In genomic region chr1:9242338-9242969, GRCh38 we compare ENCODE assay signal across 1 cellular context.
A peak's percentile ranks its signal among the peaks of the same experiment; 100 is the strongest.
TF ChIP-seq lines count a peak whose summit lies in the region.

No MANE protein-coding gene starts in this region.

TF ChIP-seq in HepG2, 621 proteins besides CTCF, POLR2A, EP300 and RAD21 (continued from another document and continues in another):
- no peak for TF ChIP-seq ZNF792 (CRISPR knock-in tag; IDR thresholded peaks at IDR 0.05)
- 0 out of 2 replicates have a peak, but pooled peaks have one; percentile 30 for TF ChIP-seq ONECUT2 (CRISPR knock-in tag; IDR thresholded peaks at IDR 0.05)
- no peak for TF ChIP-seq ZSCAN9 (CRISPR knock-in tag; IDR thresholded peaks at IDR 0.05; ENCODE audit: borderline replicate concordance)
- peak; percentile 32; the same call in 1 of the 2 replicates for TF ChIP-seq NR2C2 (CRISPR knock-in tag; IDR thresholded peaks at IDR 0.05; ENCODE audit: borderline replicate concordance)
- TF ChIP-seq ZFP36L2 (CRISPR knock-in tag; IDR thresholded peaks at IDR 0.05): no peak
- TF ChIP-seq ZNF263 (CRISPR knock-in tag; IDR thresholded peaks at IDR 0.05): peak; percentile 64; the same call in 1 of the 2 replicates
- no peak for TF ChIP-seq ZNF274 (CRISPR knock-in tag; IDR thresholded peaks at IDR 0.05)
- TF ChIP-seq NR1H2 (CRISPR knock-in tag; IDR thresholded peaks at IDR 0.05; ENCODE audit: borderline replicate concordance, low read depth): no peak
- TF ChIP-seq NPAS2 (CRISPR knock-in tag; IDR thresholded peaks at IDR 0.05; ENCODE audit: borderline replicate concordance): no peak
- peak; percentile 30 for TF ChIP-seq HNF4A (CRISPR knock-in tag; IDR thresholded peaks at IDR 0.05)
- no peak for TF ChIP-seq NCOR1 (IDR thresholded peaks at IDR 0.05; ENCODE audit: borderline replicate concordance, low read length)
- no peak for TF ChIP-seq HNF1A (IDR thresholded peaks at IDR 0.05; ENCODE audit: low read depth)
- TF ChIP-seq HNF1A (CRISPR knock-in tag; IDR thresholded peaks at IDR 0.05; ENCODE audit: borderline replicate concordance): peak; percentile 34; the same call in 1 of the 2 replicates
- 0 out of 2 replicates have a peak, but pooled peaks have one; percentile 41 for TF ChIP-seq PITX1 (CRISPR knock-in tag; IDR thresholded peaks at IDR 0.05)
- TF ChIP-seq ZNF292 (CRISPR knock-in tag; IDR thresholded peaks at IDR 0.05; ENCODE audit: borderline replicate concordance, low read depth): 0 out of 2 replicates have a peak, but pooled peaks have one; percentile 20
- TF ChIP-seq PAXIP1 (CRISPR knock-in tag; conservative IDR thresholded peaks at IDR 0.05): peak; percentile 84
- TF ChIP-seq ZBTB33 (CRISPR knock-in tag; IDR thresholded peaks at IDR 0.05): no peak
- TF ChIP-seq PRPF4 (IDR thresholded peaks at IDR 0.05; ENCODE audit: low read depth, low read length, poor library complexity, severe bottlenecking): no peak
- no peak for TF ChIP-seq ZNF225 (CRISPR knock-in tag; IDR thresholded peaks at IDR 0.05)
- peak; percentile 40; the same call in 1 of the 2 replicates for TF ChIP-seq TFAP4 (IDR thresholded peaks at IDR 0.05; ENCODE audit: borderline replicate concordance, low read depth)
- peak; percentile 34 for TF ChIP-seq RARA (CRISPR knock-in tag; IDR thresholded peaks at IDR 0.05)
- TF ChIP-seq FOXJ3 (CRISPR knock-in tag; IDR thresholded peaks at IDR 0.05; ENCODE audit: borderline replicate concordance): peak; percentile 50; the same call in 1 of the 2 replicates
- TF ChIP-seq ZKSCAN8 (CRISPR knock-in tag; IDR thresholded peaks at IDR 0.05; ENCODE audit: borderline replicate concordance): no peak
- TF ChIP-seq SOX13 (IDR thresholded peaks at IDR 0.05): no peak
- TF ChIP-seq SOX13 (CRISPR knock-in tag; conservative IDR thresholded peaks at IDR 0.05 in 1 of 2, IDR thresholded peaks at IDR 0.05 in 1 of 2): peak in 1 of 2 experiments; percentile 61; a peak in 1 of 4 replicates
- 0 out of 2 replicates have a peak, but pooled peaks have one; percentile 34 for TF ChIP-seq MAX (IDR thresholded peaks at IDR 0.05)
- TF ChIP-seq GATA4 (IDR thresholded peaks at IDR 0.05; ENCODE audit: borderline replicate concordance, low read depth): no peak
- TF ChIP-seq DR1 (CRISPR knock-in tag; IDR thresholded peaks at IDR 0.05): no peak
- TF ChIP-seq SMAD1 (CRISPR knock-in tag; IDR thresholded peaks at IDR 0.05; ENCODE audit: borderline replicate concordance, low read depth): no peak
- TF ChIP-seq IRF2 (CRISPR knock-in tag; IDR thresholded peaks at IDR 0.05): 0 out of 2 replicates have a peak, but pooled peaks have one; percentile 13
- no peak for TF ChIP-seq GPBP1L1 (CRISPR knock-in tag; IDR thresholded peaks at IDR 0.05)
- TF ChIP-seq IRX3 (CRISPR knock-in tag; IDR thresholded peaks at IDR 0.05; ENCODE audit: borderline replicate concordance, low read depth): no peak
- no peak; the same call in 1 of the 2 replicates for TF ChIP-seq TCF7 (IDR thresholded peaks at IDR 0.05; ENCODE audit: low read depth)
- peak; percentile 86 for TF ChIP-seq PATZ1 (CRISPR knock-in tag; IDR thresholded peaks at IDR 0.05)
- TF ChIP-seq CEBPB (IDR thresholded peaks at IDR 0.05; ENCODE audit: borderline replicate concordance, low read depth, low read length): peak; percentile 85
- no peak for TF ChIP-seq SMAD9 (CRISPR knock-in tag; IDR thresholded peaks at IDR 0.05)
- TF ChIP-seq FOXP4 (CRISPR knock-in tag; IDR thresholded peaks at IDR 0.05): peak; percentile 87
- peak in 1 of 2 experiments; percentile 77; a peak in 2 of 4 replicates for TF ChIP-seq ATF4 (CRISPR knock-in tag; IDR thresholded peaks at IDR 0.05)
- TF ChIP-seq JARID2 (CRISPR knock-in tag; IDR thresholded peaks at IDR 0.05; ENCODE audit: insufficient replicate concordance): no peak
- no peak for TF ChIP-seq ZBTB21 (CRISPR knock-in tag; IDR thresholded peaks at IDR 0.05)
- no peak for TF ChIP-seq ZNF253 (CRISPR knock-in tag; IDR thresholded peaks at IDR 0.05; ENCODE audit: borderline replicate concordance)
- no peak for TF ChIP-seq ZNF513 (CRISPR knock-in tag; conservative IDR thresholded peaks at IDR 0.05)
